10 cellular contexts compared by ENCODE assay signal in the genomic region with DNA sequence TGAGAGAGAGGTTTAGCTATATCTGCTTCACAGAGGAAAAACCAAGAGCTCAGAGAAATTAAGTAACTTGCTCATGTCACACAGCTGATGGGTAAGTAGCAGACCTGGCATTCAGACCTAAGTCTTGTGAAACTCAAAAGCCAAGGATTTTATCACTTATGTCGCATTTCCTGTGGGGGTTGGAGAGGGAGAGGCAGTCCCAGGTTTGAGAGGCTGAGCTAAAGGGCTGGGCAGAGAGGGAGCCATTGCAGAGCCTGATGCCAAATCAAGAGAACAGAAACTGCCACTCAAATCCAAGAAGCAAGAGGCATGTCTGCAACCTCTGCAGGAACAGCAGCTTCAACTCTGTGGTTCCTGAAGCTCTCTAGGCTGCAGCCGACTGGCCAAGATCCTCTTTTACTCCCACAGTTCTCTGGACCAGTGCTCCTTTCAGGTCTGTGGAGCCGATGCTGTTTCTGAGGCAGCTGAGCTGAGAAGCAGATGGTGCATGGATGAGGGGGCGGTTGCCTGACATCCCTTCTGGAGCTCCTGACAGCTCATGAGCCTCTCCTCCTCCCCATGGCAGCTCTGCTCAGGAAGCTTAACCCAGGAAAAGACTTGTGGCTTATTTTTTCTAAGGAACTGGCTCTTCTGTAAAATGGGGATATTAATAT. TPM values are rescaled to one million over a fixed set of nuclear protein-coding genes. Genes with fewer than 3 reads are reported as not detected.
DNase-seq lines count a peak whose midpoint lies in the region; ATAC-seq and TF ChIP-seq lines count a peak whose summit lies in the region.
"Had no signal": no experiment of that assay in that cellular context is flagged by ENCODE, and none has a peak within 500 bp of the region (broad histone marks: within the 10 kb centered on the region; RNA-seq: fewer than 3 reads in every experiment).

No MANE protein-coding gene starts in this region.

- H3K9me3 Mint-ChIP-seq in activated CD4-positive, alpha-beta T cell treated with anti-CD3 and anti-CD28 coated beads for 36 hours (ENCODE audit: low read depth), result no peaks in the 10 kb centered on the region
- H3K9me3 Mint-ChIP-seq in activated T-helper 1 cell treated with anti-CD3 and anti-CD28 coated beads, Interleukin-12 subunit alpha, Interleukin-12 subunit beta, Interleukin-2, Interleukin-4 antibody, amounts not matched to agents 30 ng/mL and 10 ng/mL and 1 ng/mL, durations not matched to agents 14 hours and 24 hours and 36 hours, result no peaks in the 10 kb centered on the region

- intact Hi-C loops in heart right ventricle (cut with DNase I), result no loop called here
- intact Hi-C loops in activated CD4-positive, alpha-beta T cell treated with anti-CD3 and anti-CD28 coated beads for 36 hours (cut with DNase I, micrococcal nuclease), result no loop called here
- intact Hi-C loops in activated T-helper 1 cell treated with anti-CD3 and anti-CD28 coated beads, Interleukin-12 subunit alpha, Interleukin-12 subunit beta, Interleukin-2, Interleukin-4 antibody, amounts not matched to agents 30 ng/mL and 10 ng/mL and 1 ng/mL, durations not matched to agents 14 hours and 24 hours and 36 hours (cut with micrococcal nuclease), result no loop called here

- POLR2A ChIA-PET in activated CD4-positive, alpha-beta T cell treated with anti-CD3 and anti-CD28 coated beads for 36 hours (lab: Charles Lee), result no interaction called here

- no peaks in the 10 kb centered on the region for H3K36me3 ChIP-seq in MG63
- no peaks in the 10 kb centered on the region for H3K36me3 ChIP-seq in heart right ventricle

- no peak overlapping the region for H3K27ac Mint-ChIP-seq in activated CD4-positive, alpha-beta T cell treated with anti-CD3 and anti-CD28 coated beads for 36 hours
- H3K27ac Mint-ChIP-seq in activated T-helper 1 cell treated with anti-CD3 and anti-CD28 coated beads, Interleukin-12 subunit alpha, Interleukin-12 subunit beta, Interleukin-2, Interleukin-4 antibody, amounts not matched to agents 30 ng/mL and 10 ng/mL and 1 ng/mL, durations not matched to agents 14 hours and 24 hours and 36 hours, result no peak overlapping the region

- H3K27ac ChIP-seq in heart right ventricle, result peak overlapping the region in 3 of 10 donors; percentile 4 to 14 (median 7)
- peak overlapping the region; percentile 55 for H3K27ac ChIP-seq in temporal lobe (ENCODE audit: low read depth, low read length)
- H3K27ac ChIP-seq: PC-9 had no signal

- peaks cover 2% of the 10 kb centered on the region for H3K27me3 Mint-ChIP-seq in activated CD4-positive, alpha-beta T cell treated with anti-CD3 and anti-CD28 coated beads for 36 hours
- H3K27me3 Mint-ChIP-seq in activated T-helper 1 cell treated with anti-CD3 and anti-CD28 coated beads, Interleukin-12 subunit alpha, Interleukin-12 subunit beta, Interleukin-2, Interleukin-4 antibody, amounts not matched to agents 30 ng/mL and 10 ng/mL and 1 ng/mL, durations not matched to agents 14 hours and 24 hours and 36 hours (ENCODE audit: insufficient read depth), result peaks cover 9% of the 10 kb centered on the region

- DNase-seq in MG63 (peak; percentile 61), amniotic epithelial cell (ENCODE audit: low read depth) (peak; percentile 67), heart right ventricle (peak in 1 of 2 donors; percentile 26), GM13977 (ENCODE audit: low spot score) (no peak)
- DNase-seq in activated CD4-positive, alpha-beta T cell treated with anti-CD3 and anti-CD28 coated beads for 36 hours, result no peak
- DNase-seq in activated T-helper 1 cell treated with anti-CD3 and anti-CD28 coated beads, Interleukin-12 subunit alpha, Interleukin-12 subunit beta, Interleukin-2, Interleukin-4 antibody, amounts not matched to agents 30 ng/mL and 10 ng/mL and 1 ng/mL, durations not matched to agents 14 hours and 24 hours and 36 hours (ENCODE audit: low spot score), result no peak
- DNase-seq: activated effector memory CD4-positive, alpha-beta T cell treated with Interleukin-2 at 50 U/mL for 16 hours; NCI-H146; PC-9 had no signal

- peaks cover 4 to 15% (median 11%) of the 10 kb centered on the region in 9 donors for H3K4me1 ChIP-seq in heart right ventricle

- no peaks in the 10 kb centered on the region for H3K36me3 Mint-ChIP-seq in activated CD4-positive, alpha-beta T cell treated with anti-CD3 and anti-CD28 coated beads for 36 hours (ENCODE audit: low read depth)
- no peaks in the 10 kb centered on the region for H3K36me3 Mint-ChIP-seq in activated T-helper 1 cell treated with anti-CD3 and anti-CD28 coated beads, Interleukin-12 subunit alpha, Interleukin-12 subunit beta, Interleukin-2, Interleukin-4 antibody, amounts not matched to agents 30 ng/mL and 10 ng/mL and 1 ng/mL, durations not matched to agents 14 hours and 24 hours and 36 hours (ENCODE audit: low read depth)

- H3K4me3 ChIP-seq in MG63 (no peak overlapping the region), heart right ventricle (no peak overlapping the region)
- H3K4me3 ChIP-seq: PC-9 had no signal

- peaks cover 2% of the 10 kb centered on the region for H3K4me1 Mint-ChIP-seq in activated CD4-positive, alpha-beta T cell treated with anti-CD3 and anti-CD28 coated beads for 36 hours
- H3K4me1 Mint-ChIP-seq in activated T-helper 1 cell treated with anti-CD3 and anti-CD28 coated beads, Interleukin-12 subunit alpha, Interleukin-12 subunit beta, Interleukin-2, Interleukin-4 antibody, amounts not matched to agents 30 ng/mL and 10 ng/mL and 1 ng/mL, durations not matched to agents 14 hours and 24 hours and 36 hours (ENCODE audit: low read depth), result peaks cover 4% of the 10 kb centered on the region

- 37 to 52% methylated on average over 4 of the region's 4 CpGs for WGBS in heart right ventricle, 2 donors

- H3K4me3 Mint-ChIP-seq in activated CD4-positive, alpha-beta T cell treated with anti-CD3 and anti-CD28 coated beads for 36 hours, result no peak overlapping the region
- no peak overlapping the region for H3K4me3 Mint-ChIP-seq in activated T-helper 1 cell treated with anti-CD3 and anti-CD28 coated beads, Interleukin-12 subunit alpha, Interleukin-12 subunit beta, Interleukin-2, Interleukin-4 antibody, amounts not matched to agents 30 ng/mL and 10 ng/mL and 1 ng/mL, durations not matched to agents 14 hours and 24 hours and 36 hours

- ATAC-seq in heart right ventricle, result peak; percentile 42 to 86 (median 58)
- ATAC-seq in activated CD4-positive, alpha-beta T cell treated with anti-CD3 and anti-CD28 coated beads for 36 hours, result no peak

- in situ Hi-C loops in GM13977 (cut with MboI; ENCODE audit: low pct_unique_long_range_greater_than_20kb, low sequenced_read_pairs, unreplicated experiment), result no loop called here

- H3K27me3 ChIP-seq in MG63 (no peaks in the 10 kb centered on the region), heart right ventricle (no peaks in the 10 kb centered on the region)

- H3K9me3 ChIP-seq in MG63 (no peaks in the 10 kb centered on the region), heart right ventricle (no peaks in the 10 kb centered on the region)

- TF ChIP-seq CTCF in heart right ventricle (IDR thresholded peaks at IDR 0.05) (no peak), GM13977 (IDR thresholded peaks at IDR 0.05; ENCODE audit: extremely low read depth, insufficient read depth, missing control alignments) (no peak)

- CTCF ChIA-PET in activated CD4-positive, alpha-beta T cell treated with anti-CD3 and anti-CD28 coated beads for 36 hours (lab: Charles Lee), result no interaction called here

RNA-seq across cellular contexts. Expression of gene NAV2, which starts 47.6 kb away (rescaled TPM):
- total RNA-seq in MG63 (2014; rRNA removed; shearing (Covaris generic); ENCODE audit: low replicate concordance), result 3.7 and 5.0 TPM in 2 replicates
- 10 to 100 TPM; 11.3 to 34.7 (median 23.7) TPM for total RNA-seq in heart right ventricle
- 1 to 10 TPM; 6.9 to 9.1 TPM for polyA plus RNA-seq in heart right ventricle
- total RNA-seq in temporal lobe, result 22.9 TPM
- under 1 TPM; 0.54 to 0.55 TPM for total RNA-seq in activated CD4-positive, alpha-beta T cell treated with anti-CD3 and anti-CD28 coated beads for 36 hours
- 0.12 and 0.34 TPM in 2 replicates for total RNA-seq in activated T-helper 1 cell treated with anti-CD3 and anti-CD28 coated beads, Interleukin-12 subunit alpha, Interleukin-12 subunit beta, Interleukin-2, Interleukin-4 antibody, amounts not matched to agents 30 ng/mL and 10 ng/mL and 1 ng/mL, durations not matched to agents 14 hours and 24 hours and 36 hours

Comparison
In these comparisons a context has a peak if more than half of its experiments do, and no peak if none do; other contexts are left out.
1. DNase-seq: peak in MG63 (single experiment) and amniotic epithelial cell (single experiment); none in activated CD4-positive, alpha-beta T cell treated with anti-CD3 and anti-CD28 coated beads for 36 hours (single experiment), GM13977 (single experiment) and activated T-helper 1 cell treated with anti-CD3 and anti-CD28 coated beads, Interleukin-12 subunit alpha, Interleukin-12 subunit beta, Interleukin-2, Interleukin-4 antibody, amounts not matched to agents 30 ng/mL and 10 ng/mL and 1 ng/mL, durations not matched to agents 14 hours and 24 hours and 36 hours (single experiment).